ENCODE assay signal across 13 cellular contexts in genomic region chr1:92792340-92792782, GRCh38. TPM values are rescaled to one million over a fixed set of nuclear protein-coding genes. Genes with fewer than 3 reads are reported as not detected.
A peak's percentile ranks its signal among the peaks of the same experiment; 100 is the strongest.
DNase-seq lines count a peak whose midpoint lies in the region; ATAC-seq and TF ChIP-seq lines count a peak whose summit lies in the region.
"Had no signal": no experiment of that assay in that cellular context is flagged by ENCODE, and none has a peak within 500 bp of the region (broad histone marks: within the 10 kb centered on the region; RNA-seq: fewer than 3 reads in every experiment).

No MANE protein-coding gene starts in this region.

- H3K27ac Mint-ChIP-seq in neural progenitor cell (no peak overlapping the region), chondrocyte (ENCODE audit: unreplicated experiment) (no peak overlapping the region)
- H3K27ac Mint-ChIP-seq: activated CD4-positive, alpha-beta memory T cell treated with anti-CD3 and anti-CD28 coated beads, Interleukin-2, amount 10 ng/mL, durations not matched to agents 7 days and 5 days; stimulated activated naive CD8-positive, alpha-beta T cell treated with anti-CD3 and anti-CD28 coated beads, Interleukin-15, Interleukin-2, amounts not matched to agents 100 ng/mL and 50 ng/mL, for 24 hours had no signal

- H3K36me3 Mint-ChIP-seq in neural progenitor cell (no peaks in the 10 kb centered on the region), chondrocyte (ENCODE audit: low read depth) (no peaks in the 10 kb centered on the region)

- H3K36me3 ChIP-seq in neural progenitor cell, result no peaks in the 10 kb centered on the region

- no peak for ATAC-seq in HG03175 (IDR thresholded peaks at IDR 0.05; ENCODE audit: unreplicated experiment)

- DNase-seq in NCI-H82 (lab: John Stamatoyannopoulos, UW) (peak; percentile 33), NCI-H82 treated with DMSO at 0.1 percent for 48 hours (lab: John Stamatoyannopoulos, UW; ENCODE audit: unreplicated experiment) (no peak), NCI-H460 (ENCODE audit: extremely low read depth, low read depth) (peak; percentile 25), epithelial cell of esophagus (ENCODE audit: low read depth) (peak; percentile 54), neural progenitor cell (ENCODE audit: low spot score) (peak; percentile 50), hypothalamus (lab: John Stamatoyannopoulos, UW) (no peak), chondrocyte (ENCODE audit: low spot score) (no peak)
- DNase-seq: activated CD4-positive, alpha-beta memory T cell treated with anti-CD3 and anti-CD28 coated beads, Interleukin-2, amount 10 ng/mL, durations not matched to agents 7 days and 5 days; NCI-H1694; retina; T-helper 9 cell had no signal

- H3K9me3 ChIP-seq in neural progenitor cell (ENCODE audit: low read depth), result no peaks in the 10 kb centered on the region

- H3K4me3 Mint-ChIP-seq in neural progenitor cell, result no peak overlapping the region
- no peak overlapping the region for H3K4me3 Mint-ChIP-seq in chondrocyte (ENCODE audit: unreplicated experiment)
- H3K4me3 Mint-ChIP-seq: activated CD4-positive, alpha-beta memory T cell treated with anti-CD3 and anti-CD28 coated beads, Interleukin-2, amount 10 ng/mL, durations not matched to agents 7 days and 5 days; stimulated activated naive CD8-positive, alpha-beta T cell treated with anti-CD3 and anti-CD28 coated beads, Interleukin-15, Interleukin-2, amounts not matched to agents 100 ng/mL and 50 ng/mL, for 24 hours had no signal

- peak overlapping the region; percentile 53 for H2AFZ ChIP-seq in neural progenitor cell (replicated peaks)

- no peaks in the 10 kb centered on the region for H3K79me2 ChIP-seq in neural progenitor cell (ENCODE audit: low read depth)

- no peak for TF ChIP-seq CTCF in epithelial cell of esophagus (IDR thresholded peaks at IDR 0.05; ENCODE audit: insufficient read depth, low read depth, low read length, missing control alignments)
- no peak for TF ChIP-seq CTCF in neural progenitor cell (IDR thresholded peaks at IDR 0.05)
- TF ChIP-seq CTCF in chondrocyte (IDR thresholded peaks at IDR 0.05), result no peak

- no peaks in the 10 kb centered on the region for H3K27me3 ChIP-seq in neural progenitor cell

- peak overlapping the region; percentile 20 for H3K27ac ChIP-seq in neural progenitor cell

- H3K4me3 ChIP-seq in epithelial cell of esophagus (ENCODE audit: low read length) (no peak overlapping the region), neural progenitor cell (no peak overlapping the region)

- H3K4me2 ChIP-seq in neural progenitor cell, result peak overlapping the region; percentile 34

- H4K20me1 ChIP-seq in neural progenitor cell (ENCODE audit: low read depth), result no peaks in the 10 kb centered on the region

- H3K4me1 Mint-ChIP-seq in neural progenitor cell (peaks cover 9% of the 10 kb centered on the region), chondrocyte (ENCODE audit: low read depth) (peaks cover 25% of the 10 kb centered on the region)
- H3K4me1 Mint-ChIP-seq: activated CD4-positive, alpha-beta memory T cell treated with anti-CD3 and anti-CD28 coated beads, Interleukin-2, amount 10 ng/mL, durations not matched to agents 7 days and 5 days had no signal

- no peak overlapping the region for H3K9ac ChIP-seq in neural progenitor cell

- H3F3A ChIP-seq in neural progenitor cell (ENCODE audit: low read depth), result peaks cover 4% of the 10 kb centered on the region

- H3K4me1 ChIP-seq in neural progenitor cell, result peaks cover 16% of the 10 kb centered on the region

- H3K9me3 Mint-ChIP-seq in neural progenitor cell, result no peaks in the 10 kb centered on the region
- H3K9me3 Mint-ChIP-seq in chondrocyte (ENCODE audit: low read depth), result peaks cover 8% of the 10 kb centered on the region
- H3K9me3 Mint-ChIP-seq: activated CD4-positive, alpha-beta memory T cell treated with anti-CD3 and anti-CD28 coated beads, Interleukin-2, amount 10 ng/mL, durations not matched to agents 7 days and 5 days; stimulated activated naive CD8-positive, alpha-beta T cell treated with anti-CD3 and anti-CD28 coated beads, Interleukin-15, Interleukin-2, amounts not matched to agents 100 ng/mL and 50 ng/mL, for 24 hours had no signal

- H3K27me3 Mint-ChIP-seq in neural progenitor cell (ENCODE audit: insufficient read depth, low read depth), result no peaks in the 10 kb centered on the region
- H3K27me3 Mint-ChIP-seq in chondrocyte (ENCODE audit: low read depth), result no peaks in the 10 kb centered on the region

RNA-seq across cellular contexts. Expression of gene EVI5, which starts 7.5 kb away (rescaled TPM):
- total RNA-seq in NCI-H460 (2014; rRNA removed; shearing (Covaris generic)), result 20.5 and 25.3 TPM in 2 replicates
- polyA plus RNA-seq in NCI-H460 (2014; cell fraction: nucleus; rRNA removed), result 3.2 and 5.1 TPM in 2 replicates
- total RNA-seq in neural progenitor cell (ENCODE audit: low replicate concordance) (13.7 TPM in 2 replicates), chondrocyte (57.3 to 69.5 TPM (median 66.8 TPM) in 3 replicates)

RNA-seq across cellular contexts. Expression of gene RPL5, which starts 39.5 kb away (rescaled TPM):
- 2,917 and 2,947 TPM in 2 replicates for total RNA-seq in NCI-H460 (2014; rRNA removed; shearing (Covaris generic))
- polyA plus RNA-seq in NCI-H460 (2014; cell fraction: nucleus; rRNA removed), result 1,387 and 1,419 TPM in 2 replicates
- 3,057 and 3,732 TPM in 2 replicates for total RNA-seq in neural progenitor cell (ENCODE audit: low replicate concordance)
- total RNA-seq in chondrocyte, result 544 to 622 TPM (median 618 TPM) in 3 replicates

Comparison
In these comparisons a context has a peak if more than half of its experiments do, and no peak if none do; other contexts are left out.
1. DNase-seq: peak in NCI-H82 (single experiment), NCI-H460 (single experiment), epithelial cell of esophagus (single experiment) and neural progenitor cell (single experiment); none in NCI-H82 treated with DMSO at 0.1 percent for 48 hours (single experiment), hypothalamus (0 of 51) and chondrocyte (single experiment).